Comparison of ENCODE assay signal across 12 cellular contexts in genomic region chr16:22151599-22151998, GRCh38. TPM values are rescaled to one million over a fixed set of nuclear protein-coding genes. Genes with fewer than 3 reads are reported as not detected.
"Had no signal": no experiment of that assay in that cellular context is flagged by ENCODE, and none has a peak within 500 bp of the region (broad histone marks: within the 10 kb centered on the region; RNA-seq: fewer than 3 reads in every experiment).

No MANE protein-coding gene starts in this region.

- H3K9me3 ChIP-seq: HAP-1 had no signal

- H3K27ac ChIP-seq: GM23248 had no signal

- H3K4me3 ChIP-seq: GM23248, GM23338, HAP-1 had no signal

- H3K9ac ChIP-seq: GM23248 had no signal

- FAIRE-seq: H1, H54 had no signal

- H3K4me1 ChIP-seq: HAP-1 had no signal

- H2AFZ ChIP-seq: GM23248 had no signal

- DNase-seq: GM23248, GOT3, H7, H9, HCEC 1CT, HFFc6 had no signal

- H3K4me2 ChIP-seq: GM23338 had no signal

- H3K36me3 ChIP-seq: HAP-1 had no signal

- ATAC-seq: GM23338, HCT116 had no signal

RNA-seq across cellular contexts. Expression of gene SDR42E2, which starts 10.7 kb away (rescaled TPM):
- total RNA-seq: GM23248, GM23338, H1, H4, H7, HFFc6 had no signal
- polyA plus RNA-seq: GM23248 had no signal

RNA-seq across cellular contexts. Expression of gene VWA3A, which starts 59.3 kb away (rescaled TPM):
- total RNA-seq: GM23248, H1, H4, H9 had no signal
- polyA plus RNA-seq: GM23248, GM23338 had no signal
